ENCODE assay signal across 19 cellular contexts in the genomic region with DNA sequence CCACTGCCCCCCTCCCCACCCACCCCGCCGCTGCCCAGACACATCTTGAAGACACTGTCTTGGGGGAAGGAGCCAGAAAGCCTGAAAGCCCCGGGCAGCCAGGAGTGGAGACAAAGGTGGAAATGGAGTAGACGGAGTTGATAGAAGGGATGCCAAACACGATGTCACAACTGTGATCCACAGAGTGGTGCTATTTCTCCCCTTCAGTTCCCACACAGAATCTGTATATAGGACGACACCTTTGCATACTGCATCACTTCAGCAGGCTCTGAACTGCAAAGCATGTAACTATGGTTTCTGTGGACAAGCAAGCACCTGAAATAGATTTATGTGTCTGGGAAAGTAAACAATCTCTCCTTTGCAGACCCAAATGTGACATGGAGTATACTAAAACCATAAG. TPM values are rescaled to one million over a fixed set of nuclear protein-coding genes. Genes with fewer than 3 reads are reported as not detected.
A peak's percentile ranks its signal among the peaks of the same experiment; 100 is the strongest.
DNase-seq lines count a peak whose midpoint lies in the region; ATAC-seq, FAIRE-seq and TF ChIP-seq lines count a peak whose summit lies in the region.
"Had no signal": no experiment of that assay in that cellular context is flagged by ENCODE, and none has a peak within 500 bp of the region (broad histone marks: within the 10 kb centered on the region; RNA-seq: fewer than 3 reads in every experiment).

No MANE protein-coding gene starts in this region.

- H2AFZ ChIP-seq in HepG2 (ENCODE audit: low read length) (no peak overlapping the region), GM12878 (ENCODE audit: control insufficient read depth, low read depth, low read length) (no peak overlapping the region)

- ATAC-seq in HepG2 = no peak
- no peak for ATAC-seq in GM12878
- ATAC-seq: K562 had no signal

- no peaks in the 10 kb centered on the region for H3K27me3 ChIP-seq in liver (ENCODE audit: control insufficient read depth in 4 of 4, insufficient read depth in 4 of 4, low read length in 3 of 4)
- H3K27me3 ChIP-seq in HepG2 (ENCODE audit: control insufficient read depth in 1 of 2, insufficient read depth in 2 of 2, low read length in 2 of 2) = peaks cover 0 to 4% of the 10 kb centered on the region in 2 experiments; a peak in 1 of 5 replicates
- no peaks in the 10 kb centered on the region for H3K27me3 ChIP-seq in GM12878 (replicated peaks in 1 of 2; ENCODE audit: control insufficient read depth in 2 of 2, insufficient read depth in 2 of 2, low read length in 1 of 2)
- H3K27me3 ChIP-seq: BE2C had no signal

- RAD21 ChIA-PET in GM12878 (lab: Charles Lee; ENCODE audit: unreplicated experiment) = interaction anchor here (0.9 kb wide), 1 partner anchor 11 kb away, joined by 4 read pairs; no protein-coding TSS in a partner anchor

- in situ Hi-C loops in HepG2 (cut with HindIII; ENCODE audit: extremely low pct_ligation_motif_present, low pct_unique_long_range_greater_than_20kb) (no loop called here), GM12878 (cut with MboI) (no loop called here)

- FAIRE-seq in HepG2 (lab: Jason Lieb, UNC) (no peak), GM12878 (lab: Jason Lieb, UNC) (no peak), GM19239 (lab: Jason Lieb, UNC) (no peak)
- FAIRE-seq: G401.6, H1, K562 had no signal

- intact Hi-C loops in HepG2 (cut with micrococcal nuclease; ENCODE audit: unreplicated experiment) = no loop called here
- intact Hi-C loops in GM12878 (cut with micrococcal nuclease; ENCODE audit: unreplicated experiment) = no loop called here

- H3K79me2 ChIP-seq in HepG2 (ENCODE audit: insufficient read depth, low read length) (no peaks in the 10 kb centered on the region), GM12878 (ENCODE audit: control insufficient read depth, insufficient read depth, low read length) (no peaks in the 10 kb centered on the region)

- POLR2A ChIA-PET in HepG2 (lab: Yijun Ruan, JAX) (no interaction called here), GM12878 (lab: Charles Lee) (no interaction called here)

- H3K9me3 ChIP-seq in liver (ENCODE audit: control insufficient read depth in 4 of 4, low read length in 3 of 4) (no peaks in the 10 kb centered on the region), HepG2 (ENCODE audit: low read length) (no peaks in the 10 kb centered on the region), GM12878 (replicated peaks; ENCODE audit: control insufficient read depth, insufficient read depth, low read length) (no peaks in the 10 kb centered on the region; the same call in 1 of the 3 replicates)
- H3K9me3 ChIP-seq: BE2C had no signal

- no peaks in the 10 kb centered on the region for H3K4me1 ChIP-seq in liver (ENCODE audit: control insufficient read depth in 4 of 4, insufficient read depth in 4 of 4, low read length in 3 of 4)
- no peaks in the 10 kb centered on the region for H3K4me1 ChIP-seq in HepG2 (ENCODE audit: insufficient read depth, low read length)
- peaks cover 5% of the 10 kb centered on the region for H3K4me1 ChIP-seq in GM12878 (ENCODE audit: control insufficient read depth, insufficient read depth, low read length)
- H3K4me1 ChIP-seq: BE2C had no signal

- TF ChIP-seq POLR2A in HepG2 (IDR thresholded peaks at IDR 0.05; ENCODE audit: insufficient read depth in 1 of 2, low read depth in 2 of 2, low read length in 2 of 2) (no peak), GM12878 (IDR thresholded peaks at IDR 0.05; ENCODE audit: low read depth, low read length) (no peak)

- H3K27ac ChIP-seq in liver (ENCODE audit: low read depth in 1 of 2, low read length in 2 of 2) (no peak overlapping the region), HepG2 (ENCODE audit: extremely low read length, insufficient read depth, low read length) (no peak overlapping the region), GM12878 (ENCODE audit: control insufficient read depth, insufficient read depth) (no peak overlapping the region)
- H3K27ac ChIP-seq: HL-60 had no signal

- CTCF ChIA-PET in HepG2 (lab: Yijun Ruan, JAX; ENCODE audit: low intra/inter-chr PET ratio, low total read pairs) (no interaction called here), GM12878 (lab: Yijun Ruan, JAX) (interaction anchor here (0.6 to 1.8 kb wide), 2 partner anchors 9 to 38 kb away, joined by 4 to 5 read pairs; no protein-coding TSS in a partner anchor)

- H3K4me3 ChIP-seq in liver (ENCODE audit: low read depth in 1 of 3, low read length in 3 of 3) (no peak overlapping the region), HepG2 (replicated peaks in 1 of 3; ENCODE audit: insufficient read depth in 1 of 3, low read depth in 2 of 3, low read length in 3 of 3) (no peak overlapping the region), LNCaP clone FGC (ENCODE audit: low read depth, low read length) (no peak overlapping the region), GM12878 (no peak overlapping the region)
- H3K4me3 ChIP-seq: K562 had no signal

- no peaks in the 10 kb centered on the region for H3K36me3 ChIP-seq in liver (ENCODE audit: control insufficient read depth in 4 of 4, insufficient read depth in 3 of 4, low read depth in 1 of 4, low read length in 3 of 4)
- H3K36me3 ChIP-seq in HepG2 (replicated peaks in 1 of 2; ENCODE audit: control insufficient read depth in 1 of 2, insufficient read depth in 2 of 2, low read length in 2 of 2) = no peaks in the 10 kb centered on the region
- H3K36me3 ChIP-seq in GM12878 (ENCODE audit: control insufficient read depth in 2 of 2, insufficient read depth in 2 of 2, low read length in 1 of 2) = no peaks in the 10 kb centered on the region
- H3K36me3 ChIP-seq: BE2C had no signal

- H4K20me1 ChIP-seq in HepG2 (ENCODE audit: insufficient read depth, low read length) = no peaks in the 10 kb centered on the region
- no peaks in the 10 kb centered on the region for H4K20me1 ChIP-seq in GM12878 (ENCODE audit: control insufficient read depth, insufficient read depth)

- H3K9ac ChIP-seq in liver (ENCODE audit: low read depth in 1 of 2, low read length in 2 of 2) = no peak overlapping the region
- H3K9ac ChIP-seq in HepG2 (ENCODE audit: insufficient read depth, low read depth, low read length) = no peak overlapping the region
- H3K9ac ChIP-seq in GM12878 (ENCODE audit: control insufficient read depth, insufficient read depth, low read length) = no peak overlapping the region

- 63% methylated on average over 6 of the region's 6 CpGs for WGBS in liver
- WGBS in HepG2 (ENCODE audit: low lambda C conversion rate) = 15% methylated on average over 6 of the region's 6 CpGs
- 86% methylated on average over 6 of the region's 6 CpGs for WGBS in GM12878 (ENCODE audit: insufficient coverage, insufficient replicate concordance, low lambda C conversion rate, missing lambda C conversion rate)

- H3K4me2 ChIP-seq in HepG2 (ENCODE audit: low read depth, low read length) (no peak overlapping the region), GM12878 (ENCODE audit: control insufficient read depth, insufficient read depth) (no peak overlapping the region)

- DNase-seq in HepG2 (ENCODE audit: low spot score) (no peak), LNCaP clone FGC (ENCODE audit: low read depth) (peak; percentile 1), GM12878 (ENCODE audit: low read depth, low spot score) (no peak), NCI-H1436 (lab: John Stamatoyannopoulos, UW) (no peak), midbrain (lab: John Stamatoyannopoulos, UW) (no peak), GM19239 (ENCODE audit: insufficient read length, low spot score) (no peak)
- DNase-seq: BE2C; C1 segment of cervical spinal cord; Calu3; CD4-positive, alpha-beta T cell; H9; IMR-90 had no signal

- TF ChIP-seq CTCF in liver (IDR thresholded peaks at IDR 0.05; ENCODE audit: low read depth, low read length, missing input control) (no peak), HepG2 (CRISPR knock-in tag; IDR thresholded peaks at IDR 0.05) (no peak), LNCaP clone FGC (IDR thresholded peaks at IDR 0.05; ENCODE audit: control insufficient read depth, extremely low read depth, insufficient read depth) (0 out of 2 replicates have a peak, but pooled peaks have one; percentile 10), GM12878 (IDR thresholded peaks at IDR 0.05 in 2 of 3, conservative IDR thresholded peaks at IDR 0.05 in 1 of 3; ENCODE audit: control insufficient read depth in 2 of 3, extremely low read depth in 1 of 3, insufficient read depth in 1 of 3, low read depth in 3 of 3, low read length in 3 of 3) (no peak)

- SMC1A ChIA-PET in GM12878 (lab: Charles Lee; ENCODE audit: uncharacterized antibody, unreplicated experiment) = interaction anchor here (1.3 kb wide), 1 partner anchor 14 kb away, joined by 3 read pairs; no protein-coding TSS in a partner anchor

- BruUV-seq in HepG2 (replicated peaks; lab: Mats Ljungman, UMichigan) = no TSS peak
- BruUV-seq in GM12878 (replicated peaks; lab: Mats Ljungman, UMichigan) = no TSS peak

- TF ChIP-seq EP300 in HepG2 (IDR thresholded peaks at IDR 0.05; ENCODE audit: low read depth in 2 of 2, low read length in 2 of 2) (no peak), HepG2 (CRISPR knock-in tag; IDR thresholded peaks at IDR 0.05; ENCODE audit: borderline replicate concordance) (no peak), GM12878 (IDR thresholded peaks at IDR 0.05; ENCODE audit: borderline replicate concordance in 1 of 2, control insufficient read depth in 1 of 2, low read depth in 2 of 2, low read length in 2 of 2) (no peak)

- peak; percentile 45 to 64 for TF ChIP-seq RAD21 in liver (IDR thresholded peaks at IDR 0.05)
- TF ChIP-seq RAD21 in HepG2 (CRISPR knock-in tag; IDR thresholded peaks at IDR 0.05) = no peak
- TF ChIP-seq RAD21 in GM12878 (IDR thresholded peaks at IDR 0.05; ENCODE audit: insufficient read depth, low read depth, low read length) = 0 out of 2 replicates have a peak, but pooled peaks have one; percentile 15

RNA-seq across cellular contexts. Expression of a gene that starts 56.4 kb away (rescaled TPM):
- total RNA-seq in liver (10 to 100 TPM in 1 of 2 donors, 1 to 10 TPM in 1; 4.9 to 18.3 TPM), HepG2 (2016; rRNA removed; fragmentation: Illumina TruSeq; extraction: Trizol) (not detected in 2 replicates), GM12878 (2014; rRNA removed) (1.2 and 1.7 TPM in 2 replicates), GM12878 (2014; rRNA removed; fragmentation: Illumina TruSeq; extraction: Trizol) (1.5 and 1.7 TPM in 2 replicates), GM12878 (2021) (1.3 and 1.6 TPM in 2 replicates)
- polyA plus RNA-seq in liver (1 to 10 TPM in 1 of 2 donors, under 1 TPM in 1; 0.46 to 5.3 TPM), HepG2 (2011; rRNA removed) (not detected in 2 replicates), GM12878 (2011; rRNA removed) (0.48 and 0.49 TPM in 2 replicates), GM12878 (2014; fragmentation: Illumina TruSeq; extraction: Trizol) (1.8 and 2.2 TPM in 2 replicates), GM12878 (2014; fragmentation: Nextera tagmentation; extraction: Ambion mirVana) (under 1 TPM; 0.49 to 0.85 TPM), GM12878 (2014; rRNA removed) (1.4 and 1.7 TPM in 2 replicates), GM12878 (2016; fragmentation: Nextera tagmentation; extraction: Ambion mirVana) (under 1 TPM; 0.55 to 0.64 TPM)
- not detected in 2 replicates for total RNA-seq in HepG2 (2016; cell fraction: cytosol; rRNA removed; fragmentation: Illumina TruSeq; extraction: Trizol; ENCODE audit: low read depth)
- total RNA-seq in HepG2 (2016; cell fraction: insoluble cytoplasmic fraction; rRNA removed; fragmentation: Illumina TruSeq; extraction: Trizol) = not detected in 2 replicates
- total RNA-seq in HepG2 (2016; cell fraction: membrane; rRNA removed; fragmentation: Illumina TruSeq; extraction: Trizol) = not detected in 2 replicates
- not detected in 2 replicates for total RNA-seq in HepG2 (2016; cell fraction: nucleus; rRNA removed; fragmentation: Illumina TruSeq; extraction: Trizol)
- polyA plus RNA-seq in HepG2 (2011; cell fraction: cytosol; rRNA removed) = not detected in 2 replicates
- not detected in 2 replicates for polyA plus RNA-seq in HepG2 (2011; cell fraction: nucleus; rRNA removed)
- polyA plus RNA-seq in HepG2 (2012) = not detected in 2 replicates
- polyA plus RNA-seq in HepG2 (2016; cell fraction: cytosol; fragmentation: Illumina TruSeq; extraction: Trizol; ENCODE audit: low read depth) = not detected in 2 replicates
- polyA plus RNA-seq in HepG2 (2016; cell fraction: insoluble cytoplasmic fraction; fragmentation: Illumina TruSeq; extraction: Trizol; ENCODE audit: low read depth) = not detected in 2 replicates
- polyA plus RNA-seq in HepG2 (2016; cell fraction: membrane; fragmentation: Illumina TruSeq; extraction: Trizol; ENCODE audit: low read depth) = not detected in 2 replicates
- polyA plus RNA-seq in HepG2 (2016; cell fraction: nucleus; fragmentation: Illumina TruSeq; extraction: Trizol; ENCODE audit: insufficient read depth, low read depth) = not detected in 2 replicates
- polyA minus RNA-seq in HepG2 (2011; rRNA and poly(A)+ RNA removed; ENCODE audit: low replicate concordance) = not detected in 2 replicates
- not detected in 2 replicates for polyA minus RNA-seq in HepG2 (2011; cell fraction: cytosol; rRNA and poly(A)+ RNA removed)
- not detected in 2 replicates for polyA minus RNA-seq in HepG2 (2011; cell fraction: nucleus; rRNA and poly(A)+ RNA removed)
- total RNA-seq in GM12878 (2013; cell fraction: nucleolus; rRNA removed) = 8.2 and 10.1 TPM in 2 replicates
- 1.6 TPM for polyA plus RNA-seq in GM12878 (2011; ENCODE audit: low read depth)
- 0.22 and 0.28 TPM in 2 replicates for polyA plus RNA-seq in GM12878 (2011; cell fraction: cytosol; rRNA removed)
- polyA plus RNA-seq in GM12878 (2011; cell fraction: nucleus; rRNA removed) = 0.80 and 0.94 TPM in 2 replicates
- polyA plus RNA-seq in GM12878 (2012) = 1.4 and 3.3 TPM in 2 replicates
- polyA minus RNA-seq in GM12878 (2011; rRNA and poly(A)+ RNA removed) = 0.37 and 0.46 TPM in 2 replicates
- polyA minus RNA-seq in GM12878 (2011; cell fraction: cytosol; rRNA and poly(A)+ RNA removed) = 0.31 TPM in 1 of 2 replicates, not detected in the other
- polyA minus RNA-seq in GM12878 (2011; cell fraction: nucleus; rRNA and poly(A)+ RNA removed) = 0.29 and 0.73 TPM in 2 replicates
- total RNA-seq: A172, Calu3, HT1080, IMR-90 had no signal
- polyA plus RNA-seq: IMR-90, K562 had no signal
